ENCODE assay signal across 1 cellular context in genomic region chr4:2241410-2242353, GRCh38.
TF ChIP-seq lines count a peak whose summit lies in the region.

Gene HAUS3 (minus strand): TSS chr4:2242121. CDS start chr4:2240946, 1,175 bp downstream.
Gene POLN (minus strand): TSS chr4:2242121. CDS start chr4:2229231, 12,890 bp downstream.

TF ChIP-seq in HEK293, 187 proteins besides CTCF, POLR2A, EP300 and RAD21 (continued from another document and continues in another):
- TF ChIP-seq ZNF223 (tag by site-specific recombination; IDR thresholded peaks at IDR 0.05), result no peak
- no peak for TF ChIP-seq ZNF449 (tag by site-specific recombination; IDR thresholded peaks at IDR 0.05)
- no peak for TF ChIP-seq ZNF138 (tag by site-specific recombination; IDR thresholded peaks at IDR 0.05; ENCODE audit: borderline replicate concordance)
- peak; percentile 73 for TF ChIP-seq ZEB2 (tag by site-specific recombination; IDR thresholded peaks at IDR 0.05)
- no peak for TF ChIP-seq ZNF10 (tag by site-specific recombination; IDR thresholded peaks at IDR 0.05)
- TF ChIP-seq ZNF248 (tag by site-specific recombination; IDR thresholded peaks at IDR 0.05), result no peak
- no peak for TF ChIP-seq GFI1B (tag by site-specific recombination; IDR thresholded peaks at IDR 0.05)
- no peak for TF ChIP-seq ZNF529 (tag by site-specific recombination; IDR thresholded peaks at IDR 0.05; ENCODE audit: insufficient replicate concordance)
- no peak for TF ChIP-seq YY1 (tag by site-specific recombination; IDR thresholded peaks at IDR 0.05)
- no peak for TF ChIP-seq SALL2 (tag by site-specific recombination; IDR thresholded peaks at IDR 0.05; ENCODE audit: borderline replicate concordance)
- no peak for TF ChIP-seq ZNF837 (tag by site-specific recombination; IDR thresholded peaks at IDR 0.05)
- no peak for TF ChIP-seq ZNF585B (tag by site-specific recombination; IDR thresholded peaks at IDR 0.05)
- no peak for TF ChIP-seq TCF7L2 (IDR thresholded peaks at IDR 0.05; ENCODE audit: borderline replicate concordance, low read depth, low read length)
- TF ChIP-seq ZNF132 (tag by site-specific recombination; IDR thresholded peaks at IDR 0.05; ENCODE audit: borderline replicate concordance), result no peak
- TF ChIP-seq ZSCAN18 (tag by site-specific recombination; IDR thresholded peaks at IDR 0.05), result no peak
- no peak for TF ChIP-seq ZNF639 (tag by site-specific recombination; IDR thresholded peaks at IDR 0.05)
- TF ChIP-seq ZNF768 (tag by site-specific recombination; IDR thresholded peaks at IDR 0.05), result no peak
- no peak for TF ChIP-seq ZNF433 (tag by site-specific recombination; IDR thresholded peaks at IDR 0.05; ENCODE audit: low read depth)
- TF ChIP-seq BCL6B (tag by site-specific recombination; IDR thresholded peaks at IDR 0.05), result no peak
- TF ChIP-seq ZNF473 (tag by site-specific recombination; IDR thresholded peaks at IDR 0.05), result no peak
- TF ChIP-seq ZNF146 (tag by site-specific recombination; IDR thresholded peaks at IDR 0.05), result no peak
- no peak for TF ChIP-seq ZNF558 (tag by site-specific recombination; IDR thresholded peaks at IDR 0.05)
- TF ChIP-seq ZNF341 (tag by site-specific recombination; IDR thresholded peaks at IDR 0.05; ENCODE audit: low read depth), result peak; percentile 44; the same call in 1 of the 2 replicates
- no peak for TF ChIP-seq ZNF26 (tag by site-specific recombination; IDR thresholded peaks at IDR 0.05)
- TF ChIP-seq ZNF174 (tag by site-specific recombination; IDR thresholded peaks at IDR 0.05), result no peak
- no peak for TF ChIP-seq ZNF621 (tag by site-specific recombination; IDR thresholded peaks at IDR 0.05)
- peak; percentile 90 for TF ChIP-seq SP3 (tag by site-specific recombination; IDR thresholded peaks at IDR 0.05)
- TF ChIP-seq ZNF292 (tag by site-specific recombination; IDR thresholded peaks at IDR 0.05; ENCODE audit: borderline replicate concordance, low read depth), result no peak
- TF ChIP-seq ZNF112 (tag by site-specific recombination; IDR thresholded peaks at IDR 0.05), result no peak
- TF ChIP-seq ZNF548 (tag by site-specific recombination; IDR thresholded peaks at IDR 0.05), result no peak
- no peak for TF ChIP-seq ZBTB6 (tag by site-specific recombination; IDR thresholded peaks at IDR 0.05)
- TF ChIP-seq ELK4 (IDR thresholded peaks at IDR 0.05; ENCODE audit: borderline replicate concordance, low read depth, low read length), result no peak
- no peak for TF ChIP-seq ZNF169 (tag by site-specific recombination; IDR thresholded peaks at IDR 0.05)
- TF ChIP-seq ZNF16 (tag by site-specific recombination; IDR thresholded peaks at IDR 0.05; ENCODE audit: low read depth), result no peak
- TF ChIP-seq ZNF211 (tag by site-specific recombination; IDR thresholded peaks at IDR 0.05; ENCODE audit: low read depth), result no peak
- TF ChIP-seq ZNF791 (tag by site-specific recombination; IDR thresholded peaks at IDR 0.05), result no peak
- no peak for TF ChIP-seq ZNF19 (tag by site-specific recombination; IDR thresholded peaks at IDR 0.05; ENCODE audit: low read depth)
- no peak for TF ChIP-seq IKZF3 (tag by site-specific recombination; IDR thresholded peaks at IDR 0.05)
- TF ChIP-seq ZNF157 (tag by site-specific recombination; IDR thresholded peaks at IDR 0.05), result no peak
- no peak for TF ChIP-seq ZFP41 (tag by site-specific recombination; IDR thresholded peaks at IDR 0.05; ENCODE audit: borderline replicate concordance)
- TF ChIP-seq BCL11A (tag by site-specific recombination; IDR thresholded peaks at IDR 0.05; ENCODE audit: low read depth), result no peak
- TF ChIP-seq ZBTB10 (tag by site-specific recombination; IDR thresholded peaks at IDR 0.05), result peak; percentile 81; the same call in 1 of the 2 replicates
- TF ChIP-seq HIC1 (tag by site-specific recombination; IDR thresholded peaks at IDR 0.05), result peak; percentile 99
- TF ChIP-seq ZNF670 (tag by site-specific recombination; IDR thresholded peaks at IDR 0.05; ENCODE audit: low read depth), result no peak
- peak; percentile 72 for TF ChIP-seq ZNF2 (tag by site-specific recombination; IDR thresholded peaks at IDR 0.05)
- TF ChIP-seq ZFP3 (tag by site-specific recombination; IDR thresholded peaks at IDR 0.05; ENCODE audit: low read depth), result no peak
- no peak for TF ChIP-seq GLI2 (tag by site-specific recombination; IDR thresholded peaks at IDR 0.05; ENCODE audit: borderline replicate concordance, low read depth)
- TF ChIP-seq ZSCAN23 (tag by site-specific recombination; IDR thresholded peaks at IDR 0.05), result no peak
- TF ChIP-seq ZFP37 (tag by site-specific recombination; IDR thresholded peaks at IDR 0.05), result peak; percentile 88
- no peak for TF ChIP-seq FEZF1 (tag by site-specific recombination; IDR thresholded peaks at IDR 0.05)
- TF ChIP-seq ATF2 (tag by site-specific recombination; IDR thresholded peaks at IDR 0.05; ENCODE audit: low read depth), result no peak
- no peak for TF ChIP-seq HOXC10 (CRISPR knock-in tag; IDR thresholded peaks at IDR 0.05)
